In the genomic region with DNA sequence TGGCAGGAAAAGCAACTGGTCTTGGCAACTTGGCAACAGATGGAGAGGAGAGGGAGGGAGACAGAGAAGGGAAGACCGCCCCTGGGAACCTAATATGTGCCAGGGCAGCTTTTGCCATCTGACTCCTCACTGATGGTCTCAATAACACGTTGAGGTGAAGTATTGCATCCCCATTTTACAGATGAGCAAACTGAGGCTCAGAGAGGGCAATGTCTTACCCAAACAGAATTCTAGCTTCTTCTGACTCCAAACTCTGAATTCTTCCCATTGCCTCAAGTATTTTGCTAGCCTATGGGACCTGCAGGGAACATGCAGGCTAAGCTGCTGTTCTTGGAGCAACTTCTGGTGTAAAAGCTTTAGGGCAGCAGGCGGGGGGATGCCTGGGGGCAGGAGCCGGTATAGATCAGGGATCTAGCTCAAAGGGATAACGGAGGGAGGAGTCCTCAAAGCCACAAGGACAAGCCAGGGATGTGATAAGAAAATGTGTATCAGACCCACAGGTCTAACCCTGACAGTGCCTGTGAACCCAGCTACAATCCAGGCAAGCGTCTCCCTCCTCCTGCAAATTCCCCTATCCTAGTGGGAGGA, we compare ENCODE assay signal across 23 cellular contexts. TPM values are rescaled to one million over a fixed set of nuclear protein-coding genes. Genes with fewer than 3 reads are reported as not detected.
DNase-seq lines count a peak whose midpoint lies in the region; ATAC-seq and TF ChIP-seq lines count a peak whose summit lies in the region.
"Had no signal": no experiment of that assay in that cellular context is flagged by ENCODE, and none has a peak within 500 bp of the region (broad histone marks: within the 10 kb centered on the region; RNA-seq: fewer than 3 reads in every experiment).

No MANE protein-coding gene starts in this region.

- no peak overlapping the region for H3K27ac ChIP-seq in neural progenitor cell
- no peak overlapping the region for H3K27ac ChIP-seq in dorsolateral prefrontal cortex
- H3K27ac ChIP-seq: foreskin keratinocyte, SJSA1, WERI-Rb-1 had no signal

- H3K27me3 Mint-ChIP-seq in stimulated activated naive CD8-positive, alpha-beta T cell treated with anti-CD3 and anti-CD28 coated beads, Interleukin-15, Interleukin-2, amounts not matched to agents 100 ng/mL and 50 ng/mL, for 24 hours, result no peaks in the 10 kb centered on the region
- H3K27me3 Mint-ChIP-seq in endothelial cell (ENCODE audit: unreplicated experiment), result peaks cover 11% of the 10 kb centered on the region
- H3K27me3 Mint-ChIP-seq in neural progenitor cell (ENCODE audit: insufficient read depth, low read depth), result peaks cover 7% of the 10 kb centered on the region
- no peaks in the 10 kb centered on the region for H3K27me3 Mint-ChIP-seq in activated CD8-positive, alpha-beta T cell treated with anti-CD3 and anti-CD28 coated beads, Interleukin-2, amount 10 ng/mL, durations not matched to agents 7 days and 5 days (ENCODE audit: low read depth)
- H3K27me3 Mint-ChIP-seq: activated naive CD8-positive, alpha-beta T cell treated with anti-CD3 and anti-CD28 coated beads, Interleukin-2, amount 50 U/mL, for 24 hours had no signal

- no peak overlapping the region for H3K9ac ChIP-seq in neural progenitor cell

- H3K36me3 ChIP-seq in neural progenitor cell, result no peaks in the 10 kb centered on the region
- H3K36me3 ChIP-seq: SJSA1, WERI-Rb-1 had no signal

- H3K27ac Mint-ChIP-seq in stimulated activated naive CD8-positive, alpha-beta T cell treated with anti-CD3 and anti-CD28 coated beads, Interleukin-15, Interleukin-2, amounts not matched to agents 100 ng/mL and 50 ng/mL, for 24 hours, result peak overlapping the region; percentile 12
- H3K27ac Mint-ChIP-seq in endothelial cell (ENCODE audit: unreplicated experiment), result peak overlapping the region; percentile 67
- peak overlapping the region; percentile 81 for H3K27ac Mint-ChIP-seq in neural progenitor cell
- H3K27ac Mint-ChIP-seq in activated CD8-positive, alpha-beta T cell treated with anti-CD3 and anti-CD28 coated beads, Interleukin-2, amount 10 ng/mL, durations not matched to agents 7 days and 5 days, result no peak overlapping the region
- H3K27ac Mint-ChIP-seq: activated naive CD8-positive, alpha-beta T cell treated with anti-CD3 and anti-CD28 coated beads, Interleukin-2, amount 50 U/mL, for 24 hours; T-helper 1 cell treated with Interleukin-12 subunit alpha and Interleukin-12 subunit beta and Interleukin-4 antibody, amounts not matched to agents 30 μg/mL and 1 μg/mL, for 36 hours had no signal

- CTCF ChIA-PET in activated CD8-positive, alpha-beta T cell treated with anti-CD3 and anti-CD28 coated beads, Interleukin-2, amount 10 ng/mL, durations not matched to agents 7 days and 5 days (lab: Charles Lee), result interaction anchor here (0.8 to 3.6 kb wide), 5 partner anchors 9 to 598 kb away, joined by 3 to 32 read pairs (median 8); partner anchors contain the start of gene GUCA2A

- no peak for ATAC-seq in stimulated activated naive CD8-positive, alpha-beta T cell treated with anti-CD3 and anti-CD28 coated beads, Interleukin-15, Interleukin-2, amounts not matched to agents 100 U/mL and 50 U/mL, for 24 hours
- ATAC-seq in activated CD8-positive, alpha-beta T cell treated with anti-CD3 and anti-CD28 coated beads, Interleukin-2, amount 10 ng/mL, durations not matched to agents 7 days and 5 days, result no peak
- ATAC-seq: activated naive CD8-positive, alpha-beta T cell treated with anti-CD3 and anti-CD28 coated beads, Interleukin-2, amount 50 U/mL, for 24 hours; foreskin keratinocyte had no signal

- no peaks in the 10 kb centered on the region for H4K20me1 ChIP-seq in neural progenitor cell (ENCODE audit: low read depth)

- no peak overlapping the region for H3K4me2 ChIP-seq in neural progenitor cell

- no peak for TF ChIP-seq CTCF in endothelial cell (IDR thresholded peaks at IDR 0.05; ENCODE audit: unreplicated experiment)
- TF ChIP-seq CTCF in neural progenitor cell (IDR thresholded peaks at IDR 0.05), result no peak
- no peak for TF ChIP-seq CTCF in dorsolateral prefrontal cortex (IDR thresholded peaks at IDR 0.05 in 54 of 56, conservative IDR thresholded peaks at IDR 0.05 in 2 of 56; ENCODE audit: low read depth in 1 of 56, partially characterized antibody in 56 of 56)

- no peaks in the 10 kb centered on the region for H3K79me2 ChIP-seq in neural progenitor cell (ENCODE audit: low read depth)

- peaks cover 3% of the 10 kb centered on the region for H3F3A ChIP-seq in neural progenitor cell (ENCODE audit: low read depth)

- POLR2A ChIA-PET in activated CD8-positive, alpha-beta T cell treated with anti-CD3 and anti-CD28 coated beads, Interleukin-2, amount 10 ng/mL, durations not matched to agents 7 days and 5 days (lab: Charles Lee), result no interaction called here

- peaks cover 3% of the 10 kb centered on the region for H3K4me1 ChIP-seq in neural progenitor cell
- H3K4me1 ChIP-seq: SJSA1 had no signal

- no peaks in the 10 kb centered on the region for H3K4me1 Mint-ChIP-seq in stimulated activated naive CD8-positive, alpha-beta T cell treated with anti-CD3 and anti-CD28 coated beads, Interleukin-15, Interleukin-2, amounts not matched to agents 100 ng/mL and 50 ng/mL, for 24 hours (ENCODE audit: low read depth)
- H3K4me1 Mint-ChIP-seq in endothelial cell (ENCODE audit: unreplicated experiment) (peaks cover 19% of the 10 kb centered on the region), neural progenitor cell (peaks cover 2% of the 10 kb centered on the region)
- H3K4me1 Mint-ChIP-seq in activated CD8-positive, alpha-beta T cell treated with anti-CD3 and anti-CD28 coated beads, Interleukin-2, amount 10 ng/mL, durations not matched to agents 7 days and 5 days (ENCODE audit: low read depth), result no peaks in the 10 kb centered on the region
- H3K4me1 Mint-ChIP-seq: activated naive CD8-positive, alpha-beta T cell treated with anti-CD3 and anti-CD28 coated beads, Interleukin-2, amount 50 U/mL, for 24 hours had no signal

- DNase-seq in stimulated activated naive CD8-positive, alpha-beta T cell treated with anti-CD3 and anti-CD28 coated beads, Interleukin-15, Interleukin-2, amounts not matched to agents 100 U/mL and 50 U/mL, for 24 hours, result no peak
- DNase-seq in endothelial cell (ENCODE audit: low spot score) (no peak), neural progenitor cell (ENCODE audit: low spot score) (no peak), dorsolateral prefrontal cortex (no peak), medulla oblongata (ENCODE audit: extremely low spot score) (no peak)
- DNase-seq in activated CD8-positive, alpha-beta T cell treated with anti-CD3 and anti-CD28 coated beads, Interleukin-2, amount 10 ng/mL, durations not matched to agents 7 days and 5 days, result no peak
- DNase-seq in activated CD4-positive, CD25-positive, alpha-beta regulatory T cell treated with anti-CD3 and anti-CD28 coated beads, Interleukin-2, amount 50 U/mL, for 72 hours, result no peak
- DNase-seq: activated CD8-positive, alpha-beta memory T cell treated with anti-CD3 and anti-CD28 coated beads, Interleukin-2, amount 50 U/mL, for 48 hours; activated effector memory CD4-positive, alpha-beta T cell treated with Interleukin-2 at 50 U/mL for 16 hours; activated naive CD8-positive, alpha-beta T cell treated with anti-CD3 and anti-CD28 coated beads, Interleukin-2, amount 50 U/mL, for 24 hours; erythroblast; NCI-H774; OCI-M1; psoas muscle; stimulated activated CD4-positive, alpha-beta T cell treated with anti-CD3 and anti-CD28 coated beads, Interleukin-4, amount 100 ng/mL, for 1 hour; WERI-Rb-1 had no signal

- no peak overlapping the region for H3K4me3 Mint-ChIP-seq in stimulated activated naive CD8-positive, alpha-beta T cell treated with anti-CD3 and anti-CD28 coated beads, Interleukin-15, Interleukin-2, amounts not matched to agents 100 ng/mL and 50 ng/mL, for 24 hours
- no peak overlapping the region for H3K4me3 Mint-ChIP-seq in endothelial cell (ENCODE audit: unreplicated experiment)
- H3K4me3 Mint-ChIP-seq in neural progenitor cell, result no peak overlapping the region
- no peak overlapping the region for H3K4me3 Mint-ChIP-seq in activated CD8-positive, alpha-beta T cell treated with anti-CD3 and anti-CD28 coated beads, Interleukin-2, amount 10 ng/mL, durations not matched to agents 7 days and 5 days
- H3K4me3 Mint-ChIP-seq: activated naive CD8-positive, alpha-beta T cell treated with anti-CD3 and anti-CD28 coated beads, Interleukin-2, amount 50 U/mL, for 24 hours; T-helper 1 cell treated with Interleukin-12 subunit alpha and Interleukin-12 subunit beta and Interleukin-4 antibody, amounts not matched to agents 30 μg/mL and 1 μg/mL, for 36 hours had no signal

- H3K4me3 ChIP-seq in neural progenitor cell (no peak overlapping the region), dorsolateral prefrontal cortex (no peak overlapping the region)
- H3K4me3 ChIP-seq: psoas muscle, SJSA1 had no signal

- intact Hi-C loops in dorsolateral prefrontal cortex (cut with DNase I), result loop anchor here in 1 of 2 donors (2.0 to 10.0 kb wide), 4 partner anchors 163 to 597 kb away; partner anchors contain the start of genes FOXJ3, PPCS, YBX1 and ZMYND12

- no peaks in the 10 kb centered on the region for H3K27me3 ChIP-seq in neural progenitor cell
- no peaks in the 10 kb centered on the region for H3K27me3 ChIP-seq in dorsolateral prefrontal cortex
- H3K27me3 ChIP-seq: foreskin keratinocyte, SJSA1 had no signal

- H2AFZ ChIP-seq in neural progenitor cell (replicated peaks), result no peak overlapping the region

- no peaks in the 10 kb centered on the region for H3K36me3 Mint-ChIP-seq in stimulated activated naive CD8-positive, alpha-beta T cell treated with anti-CD3 and anti-CD28 coated beads, Interleukin-15, Interleukin-2, amounts not matched to agents 100 ng/mL and 50 ng/mL, for 24 hours (ENCODE audit: low read depth)
- no peaks in the 10 kb centered on the region for H3K36me3 Mint-ChIP-seq in endothelial cell (ENCODE audit: low read depth, unreplicated experiment)
- no peaks in the 10 kb centered on the region for H3K36me3 Mint-ChIP-seq in neural progenitor cell
- no peaks in the 10 kb centered on the region for H3K36me3 Mint-ChIP-seq in activated CD8-positive, alpha-beta T cell treated with anti-CD3 and anti-CD28 coated beads, Interleukin-2, amount 10 ng/mL, durations not matched to agents 7 days and 5 days (ENCODE audit: low read depth)

- H3K9me3 Mint-ChIP-seq in stimulated activated naive CD8-positive, alpha-beta T cell treated with anti-CD3 and anti-CD28 coated beads, Interleukin-15, Interleukin-2, amounts not matched to agents 100 ng/mL and 50 ng/mL, for 24 hours, result no peaks in the 10 kb centered on the region
- H3K9me3 Mint-ChIP-seq in endothelial cell (ENCODE audit: unreplicated experiment) (no peaks in the 10 kb centered on the region), neural progenitor cell (no peaks in the 10 kb centered on the region)
- H3K9me3 Mint-ChIP-seq in activated CD8-positive, alpha-beta T cell treated with anti-CD3 and anti-CD28 coated beads, Interleukin-2, amount 10 ng/mL, durations not matched to agents 7 days and 5 days (ENCODE audit: insufficient read depth), result no peaks in the 10 kb centered on the region
- H3K9me3 Mint-ChIP-seq: activated naive CD8-positive, alpha-beta T cell treated with anti-CD3 and anti-CD28 coated beads, Interleukin-2, amount 50 U/mL, for 24 hours; T-helper 1 cell treated with Interleukin-12 subunit alpha and Interleukin-12 subunit beta and Interleukin-4 antibody, amounts not matched to agents 30 μg/mL and 1 μg/mL, for 36 hours had no signal

- H3K9me3 ChIP-seq in neural progenitor cell (ENCODE audit: low read depth), result no peaks in the 10 kb centered on the region
- H3K9me3 ChIP-seq: psoas muscle, SJSA1 had no signal

RNA-seq across cellular contexts. Expression of gene GUCA2A, which starts 7.2 kb away (rescaled TPM):
- total RNA-seq in endothelial cell (ENCODE audit: unreplicated experiment), result not detected
- total RNA-seq in neural progenitor cell (ENCODE audit: low replicate concordance), result not detected in 2 replicates
- total RNA-seq in dorsolateral prefrontal cortex, result not detected
- not detected for total RNA-seq in activated CD8-positive, alpha-beta T cell treated with anti-CD3 and anti-CD28 coated beads, Interleukin-2, amount 10 ng/mL, durations not matched to agents 7 days and 5 days
- total RNA-seq: bronchial epithelial cell, dermis microvascular lymphatic vessel endothelial cell, foreskin keratinocyte, kidney epithelial cell, SJSA1 had no signal

RNA-seq across cellular contexts. Expression of gene GUCA2B, which starts 18.6 kb away (rescaled TPM):
- total RNA-seq in endothelial cell (ENCODE audit: unreplicated experiment), result not detected
- total RNA-seq in neural progenitor cell (ENCODE audit: low replicate concordance), result not detected in 2 replicates
- not detected for total RNA-seq in dorsolateral prefrontal cortex
- not detected for total RNA-seq in activated CD8-positive, alpha-beta T cell treated with anti-CD3 and anti-CD28 coated beads, Interleukin-2, amount 10 ng/mL, durations not matched to agents 7 days and 5 days
- total RNA-seq: bronchial epithelial cell, dermis microvascular lymphatic vessel endothelial cell, foreskin keratinocyte, kidney epithelial cell, psoas muscle, SJSA1 had no signal
